ENCODE assay signal across 19 cellular contexts in the genomic region with DNA sequence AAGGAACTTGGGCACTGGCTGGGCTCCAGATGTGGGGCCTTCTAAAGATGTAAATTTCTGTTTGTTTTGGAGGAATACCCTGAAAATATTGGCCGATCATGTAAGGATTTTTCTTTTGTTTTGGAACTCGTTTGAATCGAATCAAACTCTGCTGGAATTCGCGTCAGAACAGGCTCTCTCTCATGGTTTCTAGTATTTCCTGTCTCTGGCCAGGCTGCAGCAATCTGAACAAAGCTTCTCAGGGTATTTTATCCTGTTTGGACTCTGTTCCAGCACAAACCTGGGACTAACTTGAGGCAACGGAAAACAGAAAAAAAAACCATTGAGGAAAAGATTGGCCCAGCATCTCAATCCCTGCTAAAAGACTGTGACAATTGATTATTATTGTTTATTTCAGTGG.
A peak's percentile ranks its signal among the peaks of the same experiment; 100 is the strongest.
DNase-seq lines count a peak whose midpoint lies in the region; ATAC-seq, FAIRE-seq and TF ChIP-seq lines count a peak whose summit lies in the region.
"Had no signal": no experiment of that assay in that cellular context is flagged by ENCODE, and none has a peak within 500 bp of the region (broad histone marks: within the 10 kb centered on the region; RNA-seq: fewer than 3 reads in every experiment).

No MANE protein-coding gene starts in this region.

- intact Hi-C loops in lower leg skin (cut with DNase I; ENCODE audit: low total_unique reads), result no loop called here

- H3K79me1 ChIP-seq in mesenchymal stem cell (replicated peaks; ENCODE audit: low read length, poor library complexity, severe bottlenecking), result no peaks in the 10 kb centered on the region

- H3K4me3 Mint-ChIP-seq in astrocyte (ENCODE audit: unreplicated experiment), result no peak overlapping the region
- H3K4me3 Mint-ChIP-seq: activated naive CD8-positive, alpha-beta T cell treated with anti-CD3 and anti-CD28 coated beads, Interleukin-2, amount 10 ng/mL, durations not matched to agents 7 days and 5 days; CD14-positive monocyte; stimulated activated memory B cell treated with anti-CD40 and anti-IgM and Interleukin-4, amounts not matched to agents 10 μg/mL and 1 μg/mL and 100 μg/mL, for 72 hours had no signal

- TF ChIP-seq POLR2A in lower leg skin (IDR thresholded peaks at IDR 0.05), result no peak

- H2AK5ac ChIP-seq in mesenchymal stem cell (ENCODE audit: low read length, severe bottlenecking), result no peak overlapping the region

- H2BK5ac ChIP-seq in mesenchymal stem cell (ENCODE audit: low read depth, low read length, poor library complexity, severe bottlenecking), result no peak overlapping the region

- H2BK120ac ChIP-seq in mesenchymal stem cell (ENCODE audit: low read depth, low read length), result no peak overlapping the region

- H3K79me2 ChIP-seq in astrocyte (ENCODE audit: insufficient read depth, low read length), result no peaks in the 10 kb centered on the region

- peaks cover 9% of the 10 kb centered on the region for H3K9me3 Mint-ChIP-seq in astrocyte (ENCODE audit: unreplicated experiment)

- no peak overlapping the region for H4K8ac ChIP-seq in mesenchymal stem cell (ENCODE audit: low read length)

- peak overlapping the region; percentile 38 for H2AFZ ChIP-seq in astrocyte (ENCODE audit: low read depth, low read length)
- H2AFZ ChIP-seq in mesenchymal stem cell (ENCODE audit: low read depth, low read length), result no peak overlapping the region
- H2AFZ ChIP-seq: GM23248 had no signal

- no peak for TF ChIP-seq CTCF in astrocyte (IDR thresholded peaks at IDR 0.05; ENCODE audit: insufficient read depth, low read depth, low read length)
- no peak for TF ChIP-seq CTCF in epithelial cell of esophagus (IDR thresholded peaks at IDR 0.05; ENCODE audit: insufficient read depth, low read depth, low read length, missing control alignments)
- TF ChIP-seq CTCF in lower leg skin (IDR thresholded peaks at IDR 0.05), result no peak

- no peak for ATAC-seq in HG03439 (IDR thresholded peaks at IDR 0.05; ENCODE audit: unreplicated experiment)
- ATAC-seq in GM19463 (IDR thresholded peaks at IDR 0.05; ENCODE audit: unreplicated experiment), result no peak
- ATAC-seq: PC-3; stimulated activated memory B cell treated with anti-CD40 and anti-IgM and Interleukin-4, amounts not matched to agents 10 μg/mL and 1 μg/mL and 100 μg/mL, for 72 hours had no signal

- 86% methylated on average over 6 of the region's 6 CpGs for WGBS in mesenchymal stem cell
- 26 to 29% methylated on average over 6 of the region's 6 CpGs for WGBS in lower leg skin, 2 donors

- peaks cover 6% of the 10 kb centered on the region for H3K27me3 Mint-ChIP-seq in astrocyte (ENCODE audit: low read depth, unreplicated experiment)
- H3K27me3 Mint-ChIP-seq: stimulated activated memory B cell treated with anti-CD40 and anti-IgM and Interleukin-4, amounts not matched to agents 10 μg/mL and 1 μg/mL and 100 μg/mL, for 72 hours had no signal

- FAIRE-seq in astrocyte (lab: Jason Lieb, UNC), result no peak
- FAIRE-seq: TTC549 had no signal

- H3K4me3 ChIP-seq in astrocyte (ENCODE audit: insufficient read depth, low read depth, low read length) (no peak overlapping the region), epithelial cell of esophagus (ENCODE audit: low read length) (no peak overlapping the region), mesenchymal stem cell (ENCODE audit: insufficient read depth in 1 of 2, low read depth in 1 of 2, low read length in 2 of 2) (peak overlapping the region in 1 of 2 experiments; percentile 67), subcutaneous abdominal adipose tissue (ENCODE audit: low read depth in 1 of 5, low read length in 5 of 5) (peak overlapping the region; percentile 9 to 37 (median 26)), lower leg skin (ENCODE audit: low read depth, poor library complexity, severe bottlenecking) (no peak overlapping the region)
- H3K4me3 ChIP-seq: colonic mucosa, GM23248 had no signal

- no peak overlapping the region for H3K27ac Mint-ChIP-seq in astrocyte (ENCODE audit: unreplicated experiment)
- H3K27ac Mint-ChIP-seq: activated naive CD8-positive, alpha-beta T cell treated with anti-CD3 and anti-CD28 coated beads, Interleukin-2, amount 10 ng/mL, durations not matched to agents 7 days and 5 days; CD14-positive monocyte; stimulated activated memory B cell treated with anti-CD40 and anti-IgM and Interleukin-4, amounts not matched to agents 10 μg/mL and 1 μg/mL and 100 μg/mL, for 72 hours had no signal

- H3K4me2 ChIP-seq in astrocyte (ENCODE audit: low read length) (peak overlapping the region; percentile 65), mesenchymal stem cell (ENCODE audit: low read length, poor library complexity, severe bottlenecking) (no peak overlapping the region)

- no peak overlapping the region for H4K91ac ChIP-seq in mesenchymal stem cell (ENCODE audit: low read length)

- no peak overlapping the region for H2BK15ac ChIP-seq in mesenchymal stem cell (ENCODE audit: low read depth, poor library complexity, severe bottlenecking)

- H3K4ac ChIP-seq in mesenchymal stem cell (ENCODE audit: low read depth in 1 of 2, low read length in 2 of 2), result no peak overlapping the region

- peaks cover 3% of the 10 kb centered on the region for H3K36me3 Mint-ChIP-seq in astrocyte (ENCODE audit: low read depth, unreplicated experiment)
- H3K36me3 Mint-ChIP-seq: activated naive CD8-positive, alpha-beta T cell treated with anti-CD3 and anti-CD28 coated beads, Interleukin-2, amount 10 ng/mL, durations not matched to agents 7 days and 5 days; stimulated activated memory B cell treated with anti-CD40 and anti-IgM and Interleukin-4, amounts not matched to agents 10 μg/mL and 1 μg/mL and 100 μg/mL, for 72 hours had no signal

- DNase-seq in astrocyte (ENCODE audit: low read depth) (no peak), epithelial cell of esophagus (ENCODE audit: low read depth) (peak; percentile 13), mesenchymal stem cell (no peak), lower leg skin (ENCODE audit: low spot score in 2 of 2) (no peak)
- DNase-seq: activated CD4-positive, alpha-beta T cell treated with anti-CD3 and anti-CD28 coated beads, Interleukin-2, amount 50 U/mL, for 4 hours; activated naive CD8-positive, alpha-beta T cell treated with anti-CD3 and anti-CD28 coated beads, Interleukin-2, amount 10 ng/mL, durations not matched to agents 7 days and 5 days; activated T-cell treated with anti-CD3 and anti-CD28 coated beads, Interleukin-2, amount 50 U/mL, for 48 hours; colonic mucosa; DMS79; GM23248; NCI-H2029 treated with DMSO at 0.1 percent for 48 hours; NCI-H69; PC-3 had no signal

- no peak overlapping the region for H3K14ac ChIP-seq in mesenchymal stem cell (ENCODE audit: low read length in 2 of 2)

- no peaks in the 10 kb centered on the region for H3K4me1 Mint-ChIP-seq in astrocyte (ENCODE audit: low read depth, unreplicated experiment)
- H3K4me1 Mint-ChIP-seq: activated naive CD8-positive, alpha-beta T cell treated with anti-CD3 and anti-CD28 coated beads, Interleukin-2, amount 10 ng/mL, durations not matched to agents 7 days and 5 days; stimulated activated memory B cell treated with anti-CD40 and anti-IgM and Interleukin-4, amounts not matched to agents 10 μg/mL and 1 μg/mL and 100 μg/mL, for 72 hours had no signal

- H3K9ac ChIP-seq in astrocyte (ENCODE audit: low read length) (peak overlapping the region; percentile 26), mesenchymal stem cell (ENCODE audit: low read length) (peak overlapping the region; percentile 89), subcutaneous abdominal adipose tissue (ENCODE audit: low read length in 5 of 5) (peak overlapping the region in 2 of 5 donors; percentile 18 to 21)
- H3K9ac ChIP-seq: GM23248 had no signal

- no peaks in the 10 kb centered on the region for H4K20me1 ChIP-seq in astrocyte (ENCODE audit: insufficient read depth, low read length)

- H3K36me3 ChIP-seq in astrocyte (ENCODE audit: insufficient read depth, low read length), result no peaks in the 10 kb centered on the region
- H3K36me3 ChIP-seq in mesenchymal stem cell (ENCODE audit: control insufficient read depth in 1 of 2, insufficient read depth in 2 of 2, low read depth in 1 of 2, low read length in 2 of 2), result no peaks in the 10 kb centered on the region
- no peaks in the 10 kb centered on the region for H3K36me3 ChIP-seq in subcutaneous abdominal adipose tissue (ENCODE audit: control insufficient read depth in 5 of 5, insufficient read depth in 5 of 5, low read length in 5 of 5)
- H3K36me3 ChIP-seq: colonic mucosa had no signal

- H3K27ac ChIP-seq in astrocyte (ENCODE audit: low read depth, low read length) (no peak overlapping the region), mesenchymal stem cell (ENCODE audit: low read length, poor library complexity, severe bottlenecking) (no peak overlapping the region), subcutaneous abdominal adipose tissue (ENCODE audit: low read depth, low read length) (no peak overlapping the region)
- H3K27ac ChIP-seq: colonic mucosa, GM23248 had no signal

- no peaks in the 10 kb centered on the region for H3K9me3 ChIP-seq in astrocyte (ENCODE audit: insufficient read depth, low read depth, low read length)
- H3K9me3 ChIP-seq in mesenchymal stem cell (ENCODE audit: control insufficient read depth, low read length), result no peaks in the 10 kb centered on the region
- H3K9me3 ChIP-seq in subcutaneous abdominal adipose tissue (ENCODE audit: control insufficient read depth in 5 of 5, low read length in 5 of 5), result no peaks in the 10 kb centered on the region
- H3K9me3 ChIP-seq: colonic mucosa had no signal

- peaks cover 6% of the 10 kb centered on the region for H3K4me1 ChIP-seq in astrocyte (ENCODE audit: insufficient read depth, low read length)
- no peaks in the 10 kb centered on the region for H3K4me1 ChIP-seq in mesenchymal stem cell (ENCODE audit: control insufficient read depth, insufficient read depth, low read depth, low read length)
- peaks cover 0 to 35% (median 10%) of the 10 kb centered on the region in 5 donors for H3K4me1 ChIP-seq in subcutaneous abdominal adipose tissue (ENCODE audit: control insufficient read depth in 5 of 5, insufficient read depth in 5 of 5, low read length in 5 of 5)
- H3K4me1 ChIP-seq: colonic mucosa had no signal

- no peak overlapping the region for H3K23ac ChIP-seq in mesenchymal stem cell (ENCODE audit: low read length in 2 of 2)

- H3K18ac ChIP-seq in mesenchymal stem cell (ENCODE audit: low read depth in 1 of 2, low read length in 2 of 2), result no peak overlapping the region

- H3K27me3 ChIP-seq in astrocyte (ENCODE audit: insufficient read depth, low read length), result no peaks in the 10 kb centered on the region
- no peaks in the 10 kb centered on the region for H3K27me3 ChIP-seq in mesenchymal stem cell (ENCODE audit: control insufficient read depth in 1 of 2, insufficient read depth in 1 of 2, low read length in 2 of 2)
- no peaks in the 10 kb centered on the region for H3K27me3 ChIP-seq in subcutaneous abdominal adipose tissue (ENCODE audit: control insufficient read depth in 5 of 5, insufficient read depth in 4 of 5, low read length in 5 of 5)
- H3K27me3 ChIP-seq: colonic mucosa had no signal

- no peak overlapping the region for H2BK12ac ChIP-seq in mesenchymal stem cell (ENCODE audit: low read length in 2 of 2)

Comparison
In these comparisons a context has a peak if more than half of its experiments do, and no peak if none do; other contexts are left out.
1. H3K4me3 ChIP-seq: peak in subcutaneous abdominal adipose tissue (5 of 5); none in astrocyte (single experiment), epithelial cell of esophagus (single experiment) and lower leg skin (single experiment).